ENCODE assay signal across 23 cellular contexts in genomic region chr11:35316161-35316560, GRCh38.
"Had no signal": no experiment of that assay in that cellular context is flagged by ENCODE, and none has a peak within 500 bp of the region (broad histone marks: within the 10 kb centered on the region; RNA-seq: fewer than 3 reads in every experiment).

No MANE protein-coding gene starts in this region.

- H3K4me2 ChIP-seq: hepatocyte, neural progenitor cell had no signal

- H3K9ac ChIP-seq: neural progenitor cell had no signal

- DNase-seq: activated CD4-positive, CD25-positive, alpha-beta regulatory T cell treated with anti-CD3 and anti-CD28 coated beads, Interleukin-2, amount 50 U/mL, for 72 hours; activated gamma-delta T cell treated with Interleukin-2 at 50 U/mL for 16 hours; activated T-cell treated with anti-CD3 and anti-CD28 coated beads, Interleukin-2, amount 50 U/mL, for 1 hour; cerebellar nuclear complex; cortex of kidney; endodermal cell; foreskin keratinocyte; immature natural killer cell; kidney glomerular epithelial cell; left ventricle myocardium inferior; naive thymus-derived CD8-positive, alpha-beta T cell; posterior cingulate gyrus; retina; spleen; stimulated activated CD4-positive, alpha-beta T cell treated with anti-CD3 and anti-CD28 coated beads, Interleukin-4, amount 100 ng/mL, for 1 hour; stimulated activated naive CD4-positive, alpha-beta T cell; testis; trophoblast cell had no signal

- H2AFZ ChIP-seq: hepatocyte, neural progenitor cell had no signal

- H3K4me1 ChIP-seq: ascending aorta, foreskin keratinocyte, neural progenitor cell, testis, vagina had no signal

- H3K27ac ChIP-seq: ascending aorta, foreskin keratinocyte, hepatocyte, left ventricle myocardium inferior, neural progenitor cell, spleen, testis, vagina, VCaP had no signal

- H3K79me2 ChIP-seq: hepatocyte had no signal

- H3K9me3 ChIP-seq: ascending aorta, left ventricle myocardium inferior, spleen, testis, vagina had no signal

- ATAC-seq: foreskin keratinocyte; naive thymus-derived CD8-positive, alpha-beta T cell had no signal

- H3K27me3 ChIP-seq: ascending aorta, foreskin keratinocyte, hepatocyte, neural progenitor cell, spleen, testis, vagina had no signal

- H3K36me3 ChIP-seq: ascending aorta, left ventricle myocardium inferior, neural progenitor cell, spleen, vagina had no signal

- H3K4me3 ChIP-seq: ascending aorta, hepatocyte, left ventricle myocardium inferior, neural progenitor cell, spleen, testis, vagina had no signal
